1 cellular context compared by ENCODE assay signal in the genomic region with DNA sequence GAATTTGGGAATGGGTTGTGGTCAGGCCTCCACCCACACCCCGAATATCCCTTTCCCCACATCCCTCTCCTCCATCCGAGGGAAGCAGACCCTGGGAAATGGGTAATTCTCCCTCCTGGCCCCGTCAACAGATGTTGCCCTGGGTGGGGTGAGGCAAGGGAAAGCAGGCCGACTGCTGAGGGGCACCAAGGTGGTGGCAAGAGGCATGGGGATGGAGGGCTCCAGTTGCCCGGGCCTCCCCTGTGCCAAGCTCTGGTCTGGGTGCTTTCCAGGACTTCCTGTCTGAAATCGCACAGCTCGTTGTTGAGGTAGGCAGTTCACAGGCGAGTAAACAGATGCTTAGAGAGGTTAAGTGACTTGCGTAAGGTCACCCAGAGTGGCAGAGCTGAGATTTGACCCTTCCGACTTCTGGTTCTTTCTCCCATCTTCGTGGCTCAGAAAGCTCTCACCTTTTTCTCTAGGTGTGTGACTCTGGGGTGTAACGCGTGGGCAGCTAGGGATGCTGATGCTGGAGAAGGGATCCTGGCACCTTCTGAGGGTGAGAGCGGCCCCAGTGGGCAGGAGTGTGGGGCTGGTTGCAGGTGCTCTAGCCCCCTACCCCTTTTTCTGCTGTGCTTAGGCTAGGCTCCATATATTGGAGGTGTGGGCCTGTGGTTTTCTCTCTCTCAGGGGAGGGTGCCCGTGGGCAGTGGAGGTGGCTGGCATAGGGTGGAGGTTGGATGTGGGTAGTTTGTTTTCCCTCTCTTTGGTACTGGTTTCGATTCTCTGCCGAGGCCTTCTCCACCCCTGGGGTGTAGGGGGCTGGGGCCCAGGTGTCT.
A peak's percentile ranks its signal among the peaks of the same experiment; 100 is the strongest.
TF ChIP-seq lines count a peak whose summit lies in the region.

No MANE protein-coding gene starts in this region.

TF ChIP-seq in liver, 16 proteins besides CTCF, POLR2A, EP300 and RAD21 (continued from another document):
- TF ChIP-seq, protein P1, sequence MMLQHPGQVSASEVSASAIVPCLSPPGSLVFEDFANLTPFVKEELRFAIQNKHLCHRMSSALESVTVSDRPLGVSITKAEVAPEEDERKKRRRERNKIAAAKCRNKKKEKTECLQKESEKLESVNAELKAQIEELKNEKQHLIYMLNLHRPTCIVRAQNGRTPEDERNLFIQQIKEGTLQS (IDR thresholded peaks at IDR 0.05) = no peak
- TF ChIP-seq GABPA (IDR thresholded peaks at IDR 0.05 in 1 of 2, conservative IDR thresholded peaks at IDR 0.05 in 1 of 2) = peak in 1 of 2 donors; percentile 61
- no peak for TF ChIP-seq YY1 (IDR thresholded peaks at IDR 0.05)
- no peak for TF ChIP-seq HNF4G (IDR thresholded peaks at IDR 0.05)
- TF ChIP-seq, protein P2, sequence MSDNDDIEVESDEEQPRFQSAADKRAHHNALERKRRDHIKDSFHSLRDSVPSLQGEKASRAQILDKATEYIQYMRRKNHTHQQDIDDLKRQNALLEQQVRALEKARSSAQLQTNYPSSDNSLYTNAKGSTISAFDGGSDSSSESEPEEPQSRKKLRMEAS (IDR thresholded peaks at IDR 0.05) = peak; percentile 84
- TF ChIP-seq NR2F2 (IDR thresholded peaks at IDR 0.05) = peak; percentile 24
- peak in 1 of 2 donors; percentile 70 for TF ChIP-seq EGR1 (IDR thresholded peaks at IDR 0.05; ENCODE audit: low read depth in 2 of 2)
- no peak for TF ChIP-seq JUND (IDR thresholded peaks at IDR 0.05)
- TF ChIP-seq HNF4A (conservative IDR thresholded peaks at IDR 0.05) = peak; percentile 34 to 63
- peak; percentile 90 to 92 for TF ChIP-seq RXRA (IDR thresholded peaks at IDR 0.05)
- TF ChIP-seq SP1 (IDR thresholded peaks at IDR 0.05) = peak; percentile 20
- TF ChIP-seq, protein P3, sequence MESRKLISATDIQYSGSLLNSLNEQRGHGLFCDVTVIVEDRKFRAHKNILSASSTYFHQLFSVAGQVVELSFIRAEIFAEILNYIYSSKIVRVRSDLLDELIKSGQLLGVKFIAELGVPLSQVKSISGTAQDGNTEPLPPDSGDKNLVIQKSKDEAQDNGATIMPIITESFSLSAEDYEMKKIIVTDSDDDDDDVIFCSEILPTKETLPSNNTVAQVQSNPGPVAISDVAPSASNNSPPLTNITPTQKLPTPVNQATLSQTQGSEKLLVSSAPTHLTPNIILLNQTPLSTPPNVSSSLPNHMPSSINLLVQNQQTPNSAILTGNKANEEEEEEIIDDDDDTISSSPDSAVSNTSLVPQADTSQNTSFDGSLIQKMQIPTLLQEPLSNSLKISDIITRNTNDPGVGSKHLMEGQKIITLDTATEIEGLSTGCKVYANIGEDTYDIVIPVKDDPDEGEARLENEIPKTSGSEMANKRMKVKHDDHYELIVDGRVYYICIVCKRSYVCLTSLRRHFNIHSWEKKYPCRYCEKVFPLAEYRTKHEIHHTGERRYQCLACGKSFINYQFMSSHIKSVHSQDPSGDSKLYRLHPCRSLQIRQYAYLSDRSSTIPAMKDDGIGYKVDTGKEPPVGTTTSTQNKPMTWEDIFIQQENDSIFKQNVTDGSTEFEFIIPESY (IDR thresholded peaks at IDR 0.05) = no peak
- TF ChIP-seq FOXA1 (IDR thresholded peaks at IDR 0.05) = peak; percentile 23
- TF ChIP-seq, protein P4, sequence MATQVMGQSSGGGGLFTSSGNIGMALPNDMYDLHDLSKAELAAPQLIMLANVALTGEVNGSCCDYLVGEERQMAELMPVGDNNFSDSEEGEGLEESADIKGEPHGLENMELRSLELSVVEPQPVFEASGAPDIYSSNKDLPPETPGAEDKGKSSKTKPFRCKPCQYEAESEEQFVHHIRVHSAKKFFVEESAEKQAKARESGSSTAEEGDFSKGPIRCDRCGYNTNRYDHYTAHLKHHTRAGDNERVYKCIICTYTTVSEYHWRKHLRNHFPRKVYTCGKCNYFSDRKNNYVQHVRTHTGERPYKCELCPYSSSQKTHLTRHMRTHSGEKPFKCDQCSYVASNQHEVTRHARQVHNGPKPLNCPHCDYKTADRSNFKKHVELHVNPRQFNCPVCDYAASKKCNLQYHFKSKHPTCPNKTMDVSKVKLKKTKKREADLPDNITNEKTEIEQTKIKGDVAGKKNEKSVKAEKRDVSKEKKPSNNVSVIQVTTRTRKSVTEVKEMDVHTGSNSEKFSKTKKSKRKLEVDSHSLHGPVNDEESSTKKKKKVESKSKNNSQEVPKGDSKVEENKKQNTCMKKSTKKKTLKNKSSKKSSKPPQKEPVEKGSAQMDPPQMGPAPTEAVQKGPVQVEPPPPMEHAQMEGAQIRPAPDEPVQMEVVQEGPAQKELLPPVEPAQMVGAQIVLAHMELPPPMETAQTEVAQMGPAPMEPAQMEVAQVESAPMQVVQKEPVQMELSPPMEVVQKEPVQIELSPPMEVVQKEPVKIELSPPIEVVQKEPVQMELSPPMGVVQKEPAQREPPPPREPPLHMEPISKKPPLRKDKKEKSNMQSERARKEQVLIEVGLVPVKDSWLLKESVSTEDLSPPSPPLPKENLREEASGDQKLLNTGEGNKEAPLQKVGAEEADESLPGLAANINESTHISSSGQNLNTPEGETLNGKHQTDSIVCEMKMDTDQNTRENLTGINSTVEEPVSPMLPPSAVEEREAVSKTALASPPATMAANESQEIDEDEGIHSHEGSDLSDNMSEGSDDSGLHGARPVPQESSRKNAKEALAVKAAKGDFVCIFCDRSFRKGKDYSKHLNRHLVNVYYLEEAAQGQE (IDR thresholded peaks at IDR 0.05) = no peak
